In genomic region chr1:188479146-188479545, GRCh38 we compare ENCODE assay signal across 24 cellular contexts.
"Had no signal": no experiment of that assay in that cellular context is flagged by ENCODE, and none has a peak within 500 bp of the region (broad histone marks: within the 10 kb centered on the region; RNA-seq: fewer than 3 reads in every experiment).

No MANE protein-coding gene starts in this region.

- H3K9me3 ChIP-seq: gastrocnemius medialis, psoas muscle, sigmoid colon, uterus had no signal

- H3K27ac ChIP-seq: brain microvascular endothelial cell, gastrocnemius medialis, left ventricle myocardium inferior, parathyroid adenoma, psoas muscle, sigmoid colon, uterus had no signal

- H3K27me3 ChIP-seq: brain microvascular endothelial cell, gastrocnemius medialis, sigmoid colon, uterus had no signal

- H3K4me3 ChIP-seq: gastrocnemius medialis, left ventricle myocardium inferior, lung, psoas muscle, sigmoid colon, uterus had no signal

- ATAC-seq: activated CD4-positive, alpha-beta T cell treated with anti-CD3 and anti-CD28 coated beads for 36 hours; activated CD8-positive, alpha-beta memory T cell treated with anti-CD3 and anti-CD28 coated beads, Interleukin-2, amount 10 ng/mL, durations not matched to agents 7 days and 5 days; activated CD8-positive, alpha-beta T cell treated with anti-CD3 and anti-CD28 coated beads, Interleukin-2, amount 10 ng/mL, durations not matched to agents 7 days and 5 days; gastrocnemius medialis; psoas muscle; stimulated activated memory B cell treated with anti-CD40 and anti-IgM and Interleukin-4, amounts not matched to agents 10 μg/mL and 1 μg/mL and 100 μg/mL, for 72 hours; stimulated activated naive CD8-positive, alpha-beta T cell treated with anti-CD3 and anti-CD28 coated beads, Interleukin-15, amount 100 ng/mL, for 72 hours had no signal

- DNase-seq: activated CD4-positive, alpha-beta T cell treated with anti-CD3 and anti-CD28 coated beads for 36 hours; activated CD4-positive, CD25-positive, alpha-beta regulatory T cell; activated CD8-positive, alpha-beta memory T cell treated with anti-CD3 and anti-CD28 coated beads, Interleukin-2, amount 10 ng/mL, durations not matched to agents 7 days and 5 days; activated CD8-positive, alpha-beta T cell treated with anti-CD3 and anti-CD28 coated beads, Interleukin-2, amount 10 ng/mL, durations not matched to agents 7 days and 5 days; activated T-cell treated with anti-CD3 and anti-CD28 coated beads, Interleukin-2, amount 50 U/mL, for 48 hours; aorta; brain microvascular endothelial cell; cortex of kidney; gastrocnemius medialis; glutamatergic neuron; islet precursor cell; left ventricle myocardium inferior; psoas muscle; sigmoid colon; small intestine; stimulated activated CD4-positive, alpha-beta T cell treated with anti-CD3 and anti-CD28 coated beads, Interleukin-4, amount 100 ng/mL, for 4 hours; stimulated activated CD8-positive, alpha-beta memory T cell treated with anti-CD3 and anti-CD28 coated beads, Interleukin-4, amount 100 ng/mL, for 48 hours; stimulated activated naive CD8-positive, alpha-beta T cell treated with anti-CD3 and anti-CD28 coated beads, Interleukin-15, amount 100 ng/mL, for 72 hours; substantia nigra; T-helper 1 cell; uterus had no signal

- H3K4me1 ChIP-seq: gastrocnemius medialis, left ventricle myocardium inferior, parathyroid adenoma, psoas muscle, sigmoid colon, uterus had no signal

- H3K36me3 ChIP-seq: brain microvascular endothelial cell, gastrocnemius medialis, left ventricle myocardium inferior, sigmoid colon, uterus had no signal

- H3K9ac ChIP-seq: parathyroid adenoma had no signal

- H2AFZ ChIP-seq: parathyroid adenoma had no signal
